Comparison of ENCODE assay signal across 16 cellular contexts in genomic region chr12:79250186-79250585, GRCh38.
"Had no signal": no experiment of that assay in that cellular context is flagged by ENCODE, and none has a peak within 500 bp of the region (broad histone marks: within the 10 kb centered on the region; RNA-seq: fewer than 3 reads in every experiment).

No MANE protein-coding gene starts in this region.

- H3K27me3 Mint-ChIP-seq: activated CD8-positive, alpha-beta memory T cell treated with anti-CD3 and anti-CD28 coated beads, Interleukin-2, amount 10 ng/mL, durations not matched to agents 7 days and 5 days; activated naive CD4-positive, alpha-beta T cell treated with anti-CD3 and anti-CD28 coated beads, Interleukin-2, amount 50 U/mL, for 24 hours; central memory CD8-positive, alpha-beta T cell; naive thymus-derived CD4-positive, alpha-beta T cell had no signal

- H3K79me2 ChIP-seq: parathyroid adenoma had no signal

- ATAC-seq: activated CD8-positive, alpha-beta memory T cell treated with anti-CD3 and anti-CD28 coated beads, Interleukin-2, amount 10 ng/mL, durations not matched to agents 7 days and 5 days; body of pancreas; left lobe of liver; mucosa of descending colon; naive thymus-derived CD4-positive, alpha-beta T cell had no signal

- H2AFZ ChIP-seq: parathyroid adenoma had no signal

- H3K36me3 Mint-ChIP-seq: activated CD8-positive, alpha-beta memory T cell treated with anti-CD3 and anti-CD28 coated beads, Interleukin-2, amount 10 ng/mL, durations not matched to agents 7 days and 5 days; activated naive CD4-positive, alpha-beta T cell treated with anti-CD3 and anti-CD28 coated beads, Interleukin-2, amount 50 U/mL, for 24 hours; naive thymus-derived CD4-positive, alpha-beta T cell had no signal

- H3K36me3 ChIP-seq: adrenal gland, WERI-Rb-1 had no signal

- H3K27ac ChIP-seq: adrenal gland, body of pancreas, parathyroid adenoma, WERI-Rb-1 had no signal

- H3K27me3 ChIP-seq: adrenal gland, body of pancreas had no signal

- H3K27ac Mint-ChIP-seq: activated CD8-positive, alpha-beta memory T cell treated with anti-CD3 and anti-CD28 coated beads, Interleukin-2, amount 10 ng/mL, durations not matched to agents 7 days and 5 days; activated naive CD4-positive, alpha-beta T cell treated with anti-CD3 and anti-CD28 coated beads, Interleukin-2, amount 50 U/mL, for 24 hours; naive thymus-derived CD4-positive, alpha-beta T cell had no signal

- H3K4me3 Mint-ChIP-seq: activated CD8-positive, alpha-beta memory T cell treated with anti-CD3 and anti-CD28 coated beads, Interleukin-2, amount 10 ng/mL, durations not matched to agents 7 days and 5 days; activated naive CD4-positive, alpha-beta T cell treated with anti-CD3 and anti-CD28 coated beads, Interleukin-2, amount 50 U/mL, for 24 hours; central memory CD8-positive, alpha-beta T cell; naive thymus-derived CD4-positive, alpha-beta T cell had no signal

- H3K4me1 ChIP-seq: adrenal gland, body of pancreas, parathyroid adenoma had no signal

- H3K4me1 Mint-ChIP-seq: activated CD8-positive, alpha-beta memory T cell treated with anti-CD3 and anti-CD28 coated beads, Interleukin-2, amount 10 ng/mL, durations not matched to agents 7 days and 5 days; activated naive CD4-positive, alpha-beta T cell treated with anti-CD3 and anti-CD28 coated beads, Interleukin-2, amount 50 U/mL, for 24 hours; central memory CD8-positive, alpha-beta T cell; naive thymus-derived CD4-positive, alpha-beta T cell had no signal

- H3K4me3 ChIP-seq: adrenal gland, body of pancreas, mucosa of descending colon had no signal

- DNase-seq: activated CD4-positive, alpha-beta T cell treated with anti-CD3 and anti-CD28 coated beads, Interleukin-2, amount 50 U/mL, for 48 hours; activated CD8-positive, alpha-beta memory T cell treated with anti-CD3 and anti-CD28 coated beads, Interleukin-2, amount 10 ng/mL, durations not matched to agents 7 days and 5 days; activated T-cell treated with anti-CD3 and anti-CD28 coated beads, Interleukin-2, amount 50 U/mL, for 1 hour; adrenal gland; body of pancreas; cortex of kidney; effector CD8-positive, alpha-beta T cell; mucosa of descending colon; naive thymus-derived CD4-positive, alpha-beta T cell; stimulated activated CD4-positive, alpha-beta T cell treated with anti-CD3 and anti-CD28 coated beads, Interleukin-12 subunit alpha, Interleukin-12 subunit beta, amount 100 ng/mL, for 4 hours; stimulated activated CD4-positive, alpha-beta T cell treated with anti-CD3 and anti-CD28 coated beads, Interleukin-2, amount 100 ng/mL, for 24 hours; WERI-Rb-1 had no signal
